ENCODE assay signal across 39 cellular contexts in genomic region chr1:46380508-46380907, GRCh38.
"Had no signal": no experiment of that assay in that cellular context is flagged by ENCODE, and none has a peak within 500 bp of the region (broad histone marks: within the 10 kb centered on the region; RNA-seq: fewer than 3 reads in every experiment).

No MANE protein-coding gene starts in this region.

- H3K27ac ChIP-seq: adrenal gland, ascending aorta, body of pancreas, brain microvascular endothelial cell, breast epithelium, cardiac muscle cell had no signal

- H3K4me1 ChIP-seq: adrenal gland, ascending aorta, body of pancreas, breast epithelium had no signal

- ATAC-seq: activated naive CD4-positive, alpha-beta T cell treated with anti-CD3 and anti-CD28 coated beads, Interleukin-2, amount 50 U/mL, for 72 hours; activated naive CD8-positive, alpha-beta T cell treated with anti-CD3 and anti-CD28 coated beads, Interleukin-2, amount 50 U/mL, for 24 hours; activated T-cell treated with anti-CD3 and anti-CD28 coated beads, Interleukin-2, amount 50 U/mL, for 4 hours; activated T-cell treated with anti-CD3 and anti-CD28 coated beads, Interleukin-2, amount 50 U/mL, for 72 hours; activated T-helper 17 cell treated with anti-CD3 and anti-CD28 coated beads, Interleukin-2, amount 50 U/mL, for 72 hours; body of pancreas had no signal

- H3K27me3 Mint-ChIP-seq: activated naive CD4-positive, alpha-beta T cell treated with anti-CD3 and anti-CD28 coated beads, Interleukin-2, amount 50 U/mL, for 24 hours; activated naive CD8-positive, alpha-beta T cell; activated naive CD8-positive, alpha-beta T cell treated with anti-CD3 and anti-CD28 coated beads for 36 hours; activated naive CD8-positive, alpha-beta T cell treated with anti-CD3 and anti-CD28 coated beads, Interleukin-2, amount 10 ng/mL, durations not matched to agents 7 days and 5 days; activated naive CD8-positive, alpha-beta T cell treated with anti-CD3 and anti-CD28 coated beads, Interleukin-2, amount 50 U/mL, for 24 hours; activated T-cell treated with anti-CD3 and anti-CD28 coated beads, Interleukin-2, amount 50 U/mL, for 24 hours; activated T-helper 17 cell treated with anti-CD3 and anti-CD28 coated beads, Interleukin-2, amount 50 U/mL, for 72 hours; brain; central memory CD8-positive, alpha-beta T cell had no signal

- H3K4me3 Mint-ChIP-seq: activated naive CD4-positive, alpha-beta T cell treated with anti-CD3 and anti-CD28 coated beads for 36 hours; activated naive CD4-positive, alpha-beta T cell treated with anti-CD3 and anti-CD28 coated beads, Interleukin-2, amount 10 ng/mL, durations not matched to agents 7 days and 5 days; activated naive CD4-positive, alpha-beta T cell treated with anti-CD3 and anti-CD28 coated beads, Interleukin-2, amount 50 U/mL, for 24 hours; activated naive CD8-positive, alpha-beta T cell; activated naive CD8-positive, alpha-beta T cell treated with anti-CD3 and anti-CD28 coated beads for 36 hours; activated naive CD8-positive, alpha-beta T cell treated with anti-CD3 and anti-CD28 coated beads, Interleukin-2, amount 10 ng/mL, durations not matched to agents 7 days and 5 days; activated naive CD8-positive, alpha-beta T cell treated with anti-CD3 and anti-CD28 coated beads, Interleukin-2, amount 50 U/mL, for 24 hours; activated T-cell treated with anti-CD3 and anti-CD28 coated beads, Interleukin-2, amount 50 U/mL, for 24 hours; activated T-cell treated with anti-CD3 and anti-CD28 coated beads, Interleukin-2, amount 50 U/mL, for 4 hours; activated T-cell treated with anti-CD3 and anti-CD28 coated beads, Interleukin-2, amount 50 U/mL, for 72 hours; activated T-helper 1 cell treated with anti-CD3 and anti-CD28 coated beads, Interleukin-12 subunit alpha, Interleukin-12 subunit beta, Interleukin-2, Interleukin-4 antibody, amounts not matched to agents 30 ng/mL and 10 ng/mL and 1 ng/mL, durations not matched to agents 14 hours and 24 hours and 36 hours; activated T-helper 17 cell treated with anti-CD3 and anti-CD28 coated beads, Interleukin-2, amount 50 U/mL, for 72 hours; brain; central memory CD8-positive, alpha-beta T cell had no signal

- H3K27ac Mint-ChIP-seq: activated naive CD4-positive, alpha-beta T cell treated with anti-CD3 and anti-CD28 coated beads for 36 hours; activated naive CD4-positive, alpha-beta T cell treated with anti-CD3 and anti-CD28 coated beads, Interleukin-2, amount 10 ng/mL, durations not matched to agents 7 days and 5 days; activated naive CD4-positive, alpha-beta T cell treated with anti-CD3 and anti-CD28 coated beads, Interleukin-2, amount 50 U/mL, for 24 hours; activated naive CD4-positive, alpha-beta T cell treated with anti-CD3 and anti-CD28 coated beads, Interleukin-2, amount 50 U/mL, for 72 hours; activated naive CD8-positive, alpha-beta T cell; activated naive CD8-positive, alpha-beta T cell treated with anti-CD3 and anti-CD28 coated beads for 36 hours; activated naive CD8-positive, alpha-beta T cell treated with anti-CD3 and anti-CD28 coated beads, Interleukin-2, amount 10 ng/mL, durations not matched to agents 7 days and 5 days; activated naive CD8-positive, alpha-beta T cell treated with anti-CD3 and anti-CD28 coated beads, Interleukin-2, amount 50 U/mL, for 24 hours; activated T-cell treated with anti-CD3 and anti-CD28 coated beads, Interleukin-2, amount 50 U/mL, for 24 hours; activated T-cell treated with anti-CD3 and anti-CD28 coated beads, Interleukin-2, amount 50 U/mL, for 72 hours; activated T-helper 1 cell treated with anti-CD3 and anti-CD28 coated beads, Interleukin-12 subunit alpha, Interleukin-12 subunit beta, Interleukin-2, Interleukin-4 antibody, amounts not matched to agents 30 ng/mL and 10 ng/mL and 1 ng/mL, durations not matched to agents 14 hours and 24 hours and 36 hours; activated T-helper 17 cell treated with anti-CD3 and anti-CD28 coated beads, Interleukin-2, amount 50 U/mL, for 72 hours; activated T-helper 2 cell treated with anti-CD3 and anti-CD28 coated beads, Interferon-gamma antibody, Interleukin-2, Interleukin-4, amounts not matched to agents 10 μg/mL and 5 μg/mL and 100 μg/mL, durations not matched to agents 14 hours and 24 hours and 36 hours; brain had no signal

- H3K4me3 ChIP-seq: adrenal gland, ascending aorta, body of pancreas, breast epithelium, cardiac muscle cell had no signal

- H3K4me1 Mint-ChIP-seq: activated naive CD4-positive, alpha-beta T cell treated with anti-CD3 and anti-CD28 coated beads, Interleukin-2, amount 10 ng/mL, durations not matched to agents 7 days and 5 days; activated naive CD4-positive, alpha-beta T cell treated with anti-CD3 and anti-CD28 coated beads, Interleukin-2, amount 50 U/mL, for 24 hours; activated naive CD8-positive, alpha-beta T cell treated with anti-CD3 and anti-CD28 coated beads for 36 hours; activated naive CD8-positive, alpha-beta T cell treated with anti-CD3 and anti-CD28 coated beads, Interleukin-2, amount 10 ng/mL, durations not matched to agents 7 days and 5 days; activated naive CD8-positive, alpha-beta T cell treated with anti-CD3 and anti-CD28 coated beads, Interleukin-2, amount 50 U/mL, for 24 hours; activated T-helper 17 cell treated with anti-CD3 and anti-CD28 coated beads, Interleukin-2, amount 50 U/mL, for 72 hours; brain; central memory CD8-positive, alpha-beta T cell had no signal

- H3K36me3 ChIP-seq: adrenal gland, ascending aorta, brain microvascular endothelial cell, breast epithelium, cardiac muscle cell had no signal

- H3K27me3 ChIP-seq: adrenal gland, ascending aorta, body of pancreas, brain microvascular endothelial cell, breast epithelium, cardiac muscle cell had no signal

- H3K9me3 ChIP-seq: adrenal gland, ascending aorta, body of pancreas, breast epithelium had no signal

- H3K9me3 Mint-ChIP-seq: activated naive CD4-positive, alpha-beta T cell treated with anti-CD3 and anti-CD28 coated beads, Interleukin-2, amount 50 U/mL, for 24 hours; activated T-helper 17 cell treated with anti-CD3 and anti-CD28 coated beads, Interleukin-2, amount 50 U/mL, for 72 hours; central memory CD8-positive, alpha-beta T cell had no signal

- FAIRE-seq: astrocyte, bronchial epithelial cell had no signal

- DNase-seq: activated effector memory CD4-positive, alpha-beta T cell treated with anti-CD3 and anti-CD28 coated beads, Interleukin-2, amount 50 U/mL, for 16 hours; activated effector memory CD4-positive, alpha-beta T cell treated with Interleukin-2 at 50 U/mL for 16 hours; activated gamma-delta T cell; activated gamma-delta T cell treated with Interleukin-2 at 50 U/mL for 16 hours; activated naive CD4-positive, alpha-beta T cell; activated naive CD4-positive, alpha-beta T cell treated with anti-CD3 and anti-CD28 coated beads for 36 hours; activated naive CD4-positive, alpha-beta T cell treated with anti-CD3 and anti-CD28 coated beads, Interleukin-2, amount 10 ng/mL, durations not matched to agents 7 days and 5 days; activated naive CD4-positive, alpha-beta T cell treated with anti-CD3 and anti-CD28 coated beads, Interleukin-2, amount 50 U/mL, for 16 hours; activated naive CD4-positive, alpha-beta T cell treated with Interleukin-2 at 50 U/mL for 16 hours; activated naive CD8-positive, alpha-beta T cell treated with anti-CD3 and anti-CD28 coated beads for 36 hours; activated naive CD8-positive, alpha-beta T cell treated with anti-CD3 and anti-CD28 coated beads, Interleukin-2, amount 10 ng/mL, durations not matched to agents 7 days and 5 days; activated naive CD8-positive, alpha-beta T cell treated with anti-CD3 and anti-CD28 coated beads, Interleukin-2, amount 50 U/mL, for 24 hours; activated T-cell treated with anti-CD3 and anti-CD28 coated beads, Interleukin-2, amount 50 U/mL, for 24 hours; activated T-cell treated with anti-CD3 and anti-CD28 coated beads, Interleukin-2, amount 50 U/mL, for 4 hours; activated T-cell treated with anti-CD3 and anti-CD28 coated beads, Interleukin-2, amount 50 U/mL, for 48 hours; activated T-cell treated with anti-CD3 and anti-CD28 coated beads, Interleukin-2, amount 50 U/mL, for 72 hours; adrenal gland; amniotic stem cell; amygdala; anterior cingulate cortex; aorta; body of pancreas; brain microvascular endothelial cell; caudate nucleus; central memory CD4-positive, alpha-beta T cell; cerebellar nuclear complex had no signal
